ENCODE assay signal across 19 cellular contexts in genomic region chr3:111745786-111746185, GRCh38.
DNase-seq lines count a peak whose midpoint lies in the region; ATAC-seq and TF ChIP-seq lines count a peak whose summit lies in the region.
"Had no signal": no experiment of that assay in that cellular context is flagged by ENCODE, and none has a peak within 500 bp of the region (broad histone marks: within the 10 kb centered on the region; RNA-seq: fewer than 3 reads in every experiment).

No MANE protein-coding gene starts in this region.

- no peak overlapping the region for H2AFZ ChIP-seq in GM23338

- TF ChIP-seq CTCF in GM23338 (conservative IDR thresholded peaks at IDR 0.05; ENCODE audit: low read depth in 2 of 2) (no peak), epithelial cell of esophagus (IDR thresholded peaks at IDR 0.05; ENCODE audit: insufficient read depth, low read depth, low read length, missing control alignments) (no peak), nephron progenitor cell (IDR thresholded peaks at IDR 0.05) (no peak)

- H3K36me3 Mint-ChIP-seq in GM23338 (ENCODE audit: low read depth), result no peaks in the 10 kb centered on the region; the same call in 2 of the 3 replicates
- H3K36me3 Mint-ChIP-seq in nephron progenitor cell (ENCODE audit: low read depth), result peaks cover 6% of the 10 kb centered on the region
- peaks cover 8% of the 10 kb centered on the region for H3K36me3 Mint-ChIP-seq in activated naive CD8-positive, alpha-beta T cell treated with anti-CD3 and anti-CD28 coated beads for 36 hours
- H3K36me3 Mint-ChIP-seq in activated naive CD4-positive, alpha-beta T cell treated with anti-CD3 and anti-CD28 coated beads for 36 hours (ENCODE audit: low read depth), result peaks cover 4% of the 10 kb centered on the region

- no peaks in the 10 kb centered on the region for H3K27me3 ChIP-seq in GM23338 (ENCODE audit: insufficient read depth)
- H3K27me3 ChIP-seq: heart right ventricle, transverse colon had no signal

- H3K4me1 ChIP-seq in GM23338 (ENCODE audit: insufficient read depth), result peaks cover 36% of the 10 kb centered on the region

- H3K4me1 Mint-ChIP-seq in GM23338 (peaks cover 30% of the 10 kb centered on the region), nephron progenitor cell (peaks cover 19% of the 10 kb centered on the region)
- H3K4me1 Mint-ChIP-seq in activated naive CD8-positive, alpha-beta T cell treated with anti-CD3 and anti-CD28 coated beads for 36 hours, result no peaks in the 10 kb centered on the region
- H3K4me1 Mint-ChIP-seq in activated naive CD4-positive, alpha-beta T cell treated with anti-CD3 and anti-CD28 coated beads for 36 hours (ENCODE audit: low read depth), result no peaks in the 10 kb centered on the region

- no peak overlapping the region for H3K27ac ChIP-seq in GM23338 (ENCODE audit: low read depth)
- H3K27ac ChIP-seq: heart right ventricle, transverse colon had no signal

- H3K4me2 ChIP-seq in GM23338, result no peak overlapping the region

- H3K9me3 Mint-ChIP-seq in GM23338 (no peaks in the 10 kb centered on the region; the same call in 2 of the 3 replicates), nephron progenitor cell (peaks cover 19% of the 10 kb centered on the region)
- H3K9me3 Mint-ChIP-seq in activated naive CD8-positive, alpha-beta T cell treated with anti-CD3 and anti-CD28 coated beads for 36 hours, result peaks cover 7% of the 10 kb centered on the region
- H3K9me3 Mint-ChIP-seq in activated naive CD4-positive, alpha-beta T cell treated with anti-CD3 and anti-CD28 coated beads for 36 hours, result peaks cover 4% of the 10 kb centered on the region
- H3K9me3 Mint-ChIP-seq: stimulated activated naive CD8-positive, alpha-beta T cell treated with anti-CD3 and anti-CD28 coated beads, Interleukin-15, Interleukin-2, amounts not matched to agents 100 ng/mL and 50 ng/mL, for 24 hours had no signal

- intact Hi-C loops in activated naive CD4-positive, alpha-beta T cell treated with anti-CD3 and anti-CD28 coated beads for 36 hours (cut with micrococcal nuclease), result no loop called here

- H3K4me3 ChIP-seq in GM23338 (no peak overlapping the region), epithelial cell of esophagus (ENCODE audit: low read length) (no peak overlapping the region)
- H3K4me3 ChIP-seq: heart right ventricle, transverse colon had no signal

- H3K4me3 Mint-ChIP-seq in GM23338 (no peak overlapping the region), nephron progenitor cell (no peak overlapping the region)
- H3K4me3 Mint-ChIP-seq in activated naive CD8-positive, alpha-beta T cell treated with anti-CD3 and anti-CD28 coated beads for 36 hours, result no peak overlapping the region
- no peak overlapping the region for H3K4me3 Mint-ChIP-seq in activated naive CD4-positive, alpha-beta T cell treated with anti-CD3 and anti-CD28 coated beads for 36 hours
- H3K4me3 Mint-ChIP-seq: activated CD8-positive, alpha-beta T cell treated with anti-CD3 and anti-CD28 coated beads for 36 hours; stimulated activated naive CD8-positive, alpha-beta T cell treated with anti-CD3 and anti-CD28 coated beads, Interleukin-15, Interleukin-2, amounts not matched to agents 100 ng/mL and 50 ng/mL, for 24 hours had no signal

- CTCF ChIA-PET in activated naive CD4-positive, alpha-beta T cell treated with anti-CD3 and anti-CD28 coated beads for 36 hours (lab: Charles Lee), result interaction anchor here (1.5 kb wide), 2 partner anchors 222 to 224 kb away, joined by 3 read pairs; no protein-coding TSS in a partner anchor

- DNase-seq in GM23338 (ENCODE audit: low spot score) (peak; percentile 44), NCI-H69 (lab: John Stamatoyannopoulos, UW) (peak; percentile 21), epithelial cell of esophagus (ENCODE audit: low read depth) (peak; percentile 65), nephron progenitor cell (no peak), NCI-H1417 (lab: John Stamatoyannopoulos, UW) (no peak), NCI-H128 (lab: John Stamatoyannopoulos, UW; ENCODE audit: unreplicated experiment) (no peak)
- no peak for DNase-seq in activated naive CD8-positive, alpha-beta T cell treated with anti-CD3 and anti-CD28 coated beads for 36 hours
- no peak for DNase-seq in activated naive CD4-positive, alpha-beta T cell treated with anti-CD3 and anti-CD28 coated beads for 36 hours
- DNase-seq: activated CD8-positive, alpha-beta T cell treated with anti-CD3 and anti-CD28 coated beads for 36 hours; activated T-cell treated with anti-CD3 and anti-CD28 coated beads, Interleukin-2, amount 50 U/mL, for 1 hour; dermis blood vessel endothelial cell; heart right ventricle; NCI-H1092; NCI-H2081 treated with DMSO at 0.1 percent for 48 hours; NCI-H526; stimulated activated CD4-positive, alpha-beta T cell treated with anti-CD3 and anti-CD28 coated beads, Interleukin-4, amount 100 ng/mL, for 24 hours; T-helper 9 cell; transverse colon had no signal

- no peaks in the 10 kb centered on the region for H4K20me1 ChIP-seq in GM23338 (replicated peaks; ENCODE audit: insufficient read depth)

- no peaks in the 10 kb centered on the region for H3K9me2 ChIP-seq in GM23338 (ENCODE audit: insufficient read depth)

- peak overlapping the region; percentile 16; the same call in 1 of the 2 replicates for H3K27ac Mint-ChIP-seq in GM23338
- peak overlapping the region; percentile 66 for H3K27ac Mint-ChIP-seq in nephron progenitor cell
- no peak overlapping the region for H3K27ac Mint-ChIP-seq in activated naive CD8-positive, alpha-beta T cell treated with anti-CD3 and anti-CD28 coated beads for 36 hours
- H3K27ac Mint-ChIP-seq in activated naive CD4-positive, alpha-beta T cell treated with anti-CD3 and anti-CD28 coated beads for 36 hours, result no peak overlapping the region
- H3K27ac Mint-ChIP-seq: activated CD8-positive, alpha-beta T cell treated with anti-CD3 and anti-CD28 coated beads for 36 hours; stimulated activated naive CD8-positive, alpha-beta T cell treated with anti-CD3 and anti-CD28 coated beads, Interleukin-15, Interleukin-2, amounts not matched to agents 100 ng/mL and 50 ng/mL, for 24 hours had no signal

- no peaks in the 10 kb centered on the region for H3F3A ChIP-seq in GM23338 (replicated peaks; ENCODE audit: low read depth)

- H3K36me3 ChIP-seq in GM23338 (ENCODE audit: insufficient read depth), result peaks cover 2% of the 10 kb centered on the region; the same call in 1 of the 2 replicates
- H3K36me3 ChIP-seq: heart right ventricle, transverse colon had no signal

- ATAC-seq in GM23338, result peak; percentile 77
- ATAC-seq: activated CD8-positive, alpha-beta T cell treated with anti-CD3 and anti-CD28 coated beads for 36 hours; heart right ventricle had no signal

- peaks cover 2% of the 10 kb centered on the region for H3K27me3 Mint-ChIP-seq in GM23338 (ENCODE audit: insufficient read depth, low read depth, poor library complexity)
- H3K27me3 Mint-ChIP-seq in nephron progenitor cell (ENCODE audit: low read depth, poor library complexity), result no peaks in the 10 kb centered on the region
- H3K27me3 Mint-ChIP-seq in activated naive CD8-positive, alpha-beta T cell treated with anti-CD3 and anti-CD28 coated beads for 36 hours, result no peaks in the 10 kb centered on the region
- H3K27me3 Mint-ChIP-seq in activated naive CD4-positive, alpha-beta T cell treated with anti-CD3 and anti-CD28 coated beads for 36 hours (ENCODE audit: low read depth), result no peaks in the 10 kb centered on the region
- H3K27me3 Mint-ChIP-seq: activated CD8-positive, alpha-beta T cell treated with anti-CD3 and anti-CD28 coated beads for 36 hours; stimulated activated naive CD8-positive, alpha-beta T cell treated with anti-CD3 and anti-CD28 coated beads, Interleukin-15, Interleukin-2, amounts not matched to agents 100 ng/mL and 50 ng/mL, for 24 hours had no signal

- H3K79me2 ChIP-seq in GM23338 (replicated peaks; ENCODE audit: insufficient read depth), result no peaks in the 10 kb centered on the region

TF ChIP-seq in GM23338, 12 proteins besides CTCF, POLR2A, EP300 and RAD21:
- TF ChIP-seq EZH2 (IDR thresholded peaks at IDR 0.05; ENCODE audit: low read depth, unreplicated experiment) (no peak), JUNB (IDR thresholded peaks at IDR 0.05; ENCODE audit: unreplicated experiment) (no peak), STAT1 (IDR thresholded peaks at IDR 0.05; ENCODE audit: unreplicated experiment) (no peak), ETS1 (IDR thresholded peaks at IDR 0.05) (no peak), NANOG (IDR thresholded peaks at IDR 0.05; ENCODE audit: borderline replicate concordance) (no peak), POLR2AphosphoS5 (IDR thresholded peaks at IDR 0.05; ENCODE audit: low read depth) (no peak)

Comparison
In these comparisons a context has a peak if more than half of its experiments do, and no peak if none do; other contexts are left out.
1. DNase-seq: peak in GM23338 (single experiment), NCI-H69 (single experiment) and epithelial cell of esophagus (single experiment); none in nephron progenitor cell (single experiment), activated naive CD8-positive, alpha-beta T cell treated with anti-CD3 and anti-CD28 coated beads for 36 hours (single experiment), activated naive CD4-positive, alpha-beta T cell treated with anti-CD3 and anti-CD28 coated beads for 36 hours (single experiment), NCI-H1417 (0 of 3) and NCI-H128 (single experiment).
2. H3K27ac Mint-ChIP-seq: peak in GM23338 (single experiment) and nephron progenitor cell (single experiment); none in activated naive CD8-positive, alpha-beta T cell treated with anti-CD3 and anti-CD28 coated beads for 36 hours (single experiment) and activated naive CD4-positive, alpha-beta T cell treated with anti-CD3 and anti-CD28 coated beads for 36 hours (single experiment).